Comparison of ENCODE assay signal across 8 cellular contexts in genomic region chr7:30770936-30771858, GRCh38. TPM values are rescaled to one million over a fixed set of nuclear protein-coding genes. Genes with fewer than 3 reads are reported as not detected.
DNase-seq lines count a peak whose midpoint lies in the region; TF ChIP-seq lines count a peak whose summit lies in the region.

Gene MINDY4, plus strand, starts transcription at chr7:30771417. Its CDS starts 77 bp downstream, at chr7:30771494.

- H3K4me1 ChIP-seq in HEK293 (ENCODE audit: control insufficient read depth, insufficient read depth, low read length), result 0 out of 2 replicates have a peak, but pooled peaks cover 2% of the 10 kb centered on the region

- H3K9me3 ChIP-seq in HEK293 (ENCODE audit: control insufficient read depth, insufficient read depth, low read depth, low read length), result no peaks in the 10 kb centered on the region

- DNase-seq in G401 (ENCODE audit: low spot score), result peak; percentile 79
- DNase-seq in NAMALWA (ENCODE audit: low spot score), result peak; percentile 57
- peak; percentile 72 for DNase-seq in T1000 (lab: John Stamatoyannopoulos, UW)
- peak; percentile 93 for DNase-seq in astrocyte of the hippocampus (ENCODE audit: low read depth, low spot score)
- peak; percentile 17 to 65 for DNase-seq in hippocampal formation (lab: John Stamatoyannopoulos, UW)
- DNase-seq in renal cortical epithelial cell (ENCODE audit: low read depth), result peak; percentile 54
- DNase-seq in GF-D8 (lab: John Stamatoyannopoulos, UW), result no peak

- POLR2A ChIA-PET in HEK293 (lab: Yijun Ruan, JAX), result no interaction called here

- H3K36me3 ChIP-seq in HEK293 (ENCODE audit: control insufficient read depth in 2 of 2, insufficient read depth in 1 of 2, low read length in 2 of 2), result no peaks in the 10 kb centered on the region

- in situ Hi-C loops in G401 (cut with HindIII; ENCODE audit: low sequenced_read_pairs), result no loop called here

- peak within 1 kb of the TSS; percentile 56; the same call in 1 of the 2 replicates for H3K27ac ChIP-seq in HEK293 (ENCODE audit: extremely low read depth, low read depth, low read length)

- TF ChIP-seq CTCF in HEK293 (tag by site-specific recombination; IDR thresholded peaks at IDR 0.05), result no peak

- CTCF ChIA-PET in HEK293 (lab: Yijun Ruan, JAX), result interaction anchor here (1.0 kb wide), 1 partner anchor 352 kb away, joined by 4 read pairs; no protein-coding TSS in a partner anchor

- peak within 1 kb of the TSS; percentile 67 for H3K4me3 ChIP-seq in HEK293 (ENCODE audit: low read depth, low read length)

TF ChIP-seq in HEK293, 187 proteins besides CTCF, POLR2A, EP300 and RAD21 (continues in another document):
- TF ChIP-seq BCL11B (tag by site-specific recombination; IDR thresholded peaks at IDR 0.05; ENCODE audit: low read depth) (no peak), ZNF248 (tag by site-specific recombination; IDR thresholded peaks at IDR 0.05) (no peak), ZNF423 (tag by site-specific recombination; IDR thresholded peaks at IDR 0.05) (peak; percentile 72; the same call in 1 of the 2 replicates), ZNF335 (tag by site-specific recombination; conservative IDR thresholded peaks at IDR 0.05) (peak; percentile 84), ZNF626 (tag by site-specific recombination; IDR thresholded peaks at IDR 0.05) (no peak), ZNF501 (tag by site-specific recombination; IDR thresholded peaks at IDR 0.05) (0 out of 2 replicates have a peak, but pooled peaks have one; percentile 49), ZFP37 (tag by site-specific recombination; IDR thresholded peaks at IDR 0.05) (no peak), INSM2 (tag by site-specific recombination; IDR thresholded peaks at IDR 0.05) (no peak), ZNF704 (tag by site-specific recombination; IDR thresholded peaks at IDR 0.05) (no peak), TSHZ1 (tag by site-specific recombination; IDR thresholded peaks at IDR 0.05; ENCODE audit: borderline replicate concordance) (no peak), ZNF513 (tag by site-specific recombination; IDR thresholded peaks at IDR 0.05) (no peak), ELK4 (IDR thresholded peaks at IDR 0.05; ENCODE audit: borderline replicate concordance, low read depth, low read length) (no peak), ZNF76 (tag by site-specific recombination; IDR thresholded peaks at IDR 0.05; ENCODE audit: borderline replicate concordance, low read depth) (peak; percentile 83), ZNF830 (tag by site-specific recombination; IDR thresholded peaks at IDR 0.05; ENCODE audit: low read depth) (no peak), ZNF211 (tag by site-specific recombination; IDR thresholded peaks at IDR 0.05; ENCODE audit: low read depth) (no peak), ZNF112 (tag by site-specific recombination; IDR thresholded peaks at IDR 0.05) (no peak), ZFP3 (tag by site-specific recombination; IDR thresholded peaks at IDR 0.05; ENCODE audit: low read depth) (no peak), ZNF132 (tag by site-specific recombination; IDR thresholded peaks at IDR 0.05; ENCODE audit: borderline replicate concordance) (no peak), ZNF239 (tag by site-specific recombination; IDR thresholded peaks at IDR 0.05) (no peak), KLF1 (tag by site-specific recombination; IDR thresholded peaks at IDR 0.05) (no peak), ZNF473 (tag by site-specific recombination; IDR thresholded peaks at IDR 0.05) (no peak), ZNF23 (tag by site-specific recombination; IDR thresholded peaks at IDR 0.05; ENCODE audit: borderline replicate concordance) (no peak)

RNA-seq across cellular contexts. Expression of gene MINDY4, which starts in this region (rescaled TPM):
- total RNA-seq in G401 (2014; rRNA removed; shearing (Covaris generic)), result 6.8 and 7.5 TPM in 2 replicates
- 3.3 and 8.8 TPM in 2 replicates for total RNA-seq in renal cortical epithelial cell
